10 cellular contexts compared by ENCODE assay signal in the genomic region with DNA sequence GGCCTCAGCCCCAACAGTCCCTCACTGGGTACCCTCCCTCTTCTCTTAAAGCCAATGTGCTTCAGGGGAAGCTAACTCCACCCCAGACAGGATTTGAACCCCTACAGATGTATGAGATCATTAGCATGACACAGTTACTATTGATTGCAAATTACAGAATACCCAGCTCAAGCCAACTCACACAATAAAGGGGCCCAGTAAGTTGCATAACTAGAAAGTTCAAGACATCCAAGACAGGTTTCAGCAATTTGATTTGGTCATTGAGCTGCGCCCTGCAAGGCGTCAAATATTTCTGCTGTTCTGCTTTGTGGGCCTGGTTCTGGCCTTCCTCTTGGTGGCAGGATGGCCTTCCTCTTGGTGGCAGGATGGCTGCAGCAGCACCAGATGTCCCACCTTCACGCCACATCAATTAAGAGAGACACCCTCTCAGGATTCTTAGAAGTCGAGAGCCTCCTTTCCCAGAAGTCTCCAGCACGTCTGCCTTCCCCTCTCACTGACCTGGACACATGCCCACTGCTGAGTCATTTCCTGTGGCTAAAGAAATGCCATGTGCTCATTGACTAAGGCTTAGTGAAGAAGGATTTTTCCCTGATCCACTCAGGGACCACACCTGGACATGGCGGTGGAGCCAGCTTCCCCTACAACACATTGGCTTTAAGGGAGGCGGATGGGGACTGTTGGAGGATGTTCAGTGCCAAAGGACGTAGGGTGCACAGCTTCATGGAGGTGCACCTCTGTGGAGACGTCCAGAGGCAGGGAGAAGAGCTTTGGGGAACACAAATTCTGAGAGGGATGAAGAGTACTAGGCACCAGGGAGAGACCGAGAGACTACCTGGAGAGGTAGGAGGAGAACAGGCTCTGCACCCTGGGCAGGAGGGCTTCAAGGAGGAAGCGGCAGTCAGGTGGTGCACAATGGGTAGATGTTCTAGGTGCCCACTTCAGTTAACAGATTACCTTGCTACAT. TPM values are rescaled to one million over a fixed set of nuclear protein-coding genes. Genes with fewer than 3 reads are reported as not detected.
A peak's percentile ranks its signal among the peaks of the same experiment; 100 is the strongest.
DNase-seq lines count a peak whose midpoint lies in the region; ATAC-seq and TF ChIP-seq lines count a peak whose summit lies in the region.
"Had no signal": no experiment of that assay in that cellular context is flagged by ENCODE, and none has a peak within 500 bp of the region (broad histone marks: within the 10 kb centered on the region; RNA-seq: fewer than 3 reads in every experiment).

No MANE protein-coding gene starts in this region.

- H3K27me3 ChIP-seq in right cardiac atrium (ENCODE audit: control insufficient read depth, insufficient read depth) (no peaks in the 10 kb centered on the region), thyroid gland (no peaks in the 10 kb centered on the region)

- H3K4me3 ChIP-seq in right cardiac atrium (ENCODE audit: low read length) (no peak overlapping the region), thyroid gland (replicated peaks in 1 of 3) (no peak overlapping the region)

- H3K9me3 ChIP-seq in right cardiac atrium (ENCODE audit: control insufficient read depth, low read length) (no peaks in the 10 kb centered on the region), thyroid gland (no peaks in the 10 kb centered on the region)

- H3K9me3 Mint-ChIP-seq in activated CD8-positive, alpha-beta memory T cell treated with anti-CD3 and anti-CD28 coated beads, Interleukin-2, amount 10 ng/mL, durations not matched to agents 7 days and 5 days (ENCODE audit: low read depth), result no peaks in the 10 kb centered on the region
- H3K9me3 Mint-ChIP-seq: activated CD4-positive, alpha-beta memory T cell treated with anti-CD3 and anti-CD28 coated beads for 36 hours had no signal

- H3K36me3 ChIP-seq in thyroid gland, result peaks cover 5 to 12% of the 10 kb centered on the region in 2 donors

- peaks cover 9% of the 10 kb centered on the region for H3K4me1 Mint-ChIP-seq in activated CD8-positive, alpha-beta memory T cell treated with anti-CD3 and anti-CD28 coated beads, Interleukin-2, amount 10 ng/mL, durations not matched to agents 7 days and 5 days

- H3K27me3 Mint-ChIP-seq in activated CD8-positive, alpha-beta memory T cell treated with anti-CD3 and anti-CD28 coated beads, Interleukin-2, amount 10 ng/mL, durations not matched to agents 7 days and 5 days, result no peaks in the 10 kb centered on the region
- H3K27me3 Mint-ChIP-seq: activated CD4-positive, alpha-beta memory T cell treated with anti-CD3 and anti-CD28 coated beads for 36 hours had no signal

- H3K27ac Mint-ChIP-seq in activated CD8-positive, alpha-beta memory T cell treated with anti-CD3 and anti-CD28 coated beads, Interleukin-2, amount 10 ng/mL, durations not matched to agents 7 days and 5 days, result no peak overlapping the region
- H3K27ac Mint-ChIP-seq: activated CD4-positive, alpha-beta memory T cell treated with anti-CD3 and anti-CD28 coated beads for 36 hours had no signal

- peak in 1 of 2 donors; percentile 35 for ATAC-seq in right cardiac atrium
- no peak for ATAC-seq in HG02840 (IDR thresholded peaks at IDR 0.05; ENCODE audit: low FRiP score, unreplicated experiment)
- ATAC-seq in activated CD8-positive, alpha-beta memory T cell treated with anti-CD3 and anti-CD28 coated beads, Interleukin-2, amount 10 ng/mL, durations not matched to agents 7 days and 5 days, result no peak

- TF ChIP-seq CTCF in VCaP (conservative IDR thresholded peaks at IDR 0.05) (no peak), thyroid gland (IDR thresholded peaks at IDR 0.05) (no peak)

- peak; percentile 55 for DNase-seq in DMS 273 (lab: John Stamatoyannopoulos, UW; ENCODE audit: unreplicated experiment)
- no peak for DNase-seq in DMS 273 treated with DMSO at 0.1 percent for 48 hours (lab: John Stamatoyannopoulos, UW)
- peak in 2 of 3 donors; percentile 80 to 82 for DNase-seq in right cardiac atrium
- DNase-seq in thyroid gland, result peak; percentile 69 to 81
- no peak for DNase-seq in effector CD4-positive, alpha-beta T cell
- no peak for DNase-seq in activated CD8-positive, alpha-beta memory T cell treated with anti-CD3 and anti-CD28 coated beads, Interleukin-2, amount 10 ng/mL, durations not matched to agents 7 days and 5 days
- DNase-seq: activated CD4-positive, alpha-beta memory T cell treated with anti-CD3 and anti-CD28 coated beads for 36 hours had no signal

- CTCF ChIA-PET in activated CD8-positive, alpha-beta memory T cell treated with anti-CD3 and anti-CD28 coated beads, Interleukin-2, amount 10 ng/mL, durations not matched to agents 7 days and 5 days (lab: Charles Lee), result no interaction called here

- TF ChIP-seq POLR2A in thyroid gland (IDR thresholded peaks at IDR 0.05), result no peak

- peaks cover 9% of the 10 kb centered on the region for H3K4me1 ChIP-seq in right cardiac atrium (ENCODE audit: control insufficient read depth, insufficient read depth, low read length)
- peaks cover 39 to 42% of the 10 kb centered on the region in 2 donors for H3K4me1 ChIP-seq in thyroid gland

- WGBS in right cardiac atrium, result 77% methylated on average over 11 of the region's 11 CpGs
- whole genome bisulfite sequencing in thyroid gland, 2 donors, result 78 to 80% methylated on average over 11 of the region's 11 CpGs

- peak overlapping the region; percentile 88 for H3K27ac ChIP-seq in VCaP
- peak overlapping the region; percentile 48 for H3K27ac ChIP-seq in right cardiac atrium (ENCODE audit: low read length)
- H3K27ac ChIP-seq in thyroid gland, result peak overlapping the region; percentile 37 to 95 (median 46)
- H3K27ac ChIP-seq: 22Rv1 had no signal

- H3K4me3 Mint-ChIP-seq in activated CD8-positive, alpha-beta memory T cell treated with anti-CD3 and anti-CD28 coated beads, Interleukin-2, amount 10 ng/mL, durations not matched to agents 7 days and 5 days, result no peak overlapping the region
- H3K4me3 Mint-ChIP-seq: activated CD4-positive, alpha-beta memory T cell treated with anti-CD3 and anti-CD28 coated beads for 36 hours had no signal

- intact Hi-C loops in right cardiac atrium (cut with DNase I) (no loop called here), thyroid gland (cut with DNase I) (no loop called here)

- H3K36me3 Mint-ChIP-seq in activated CD8-positive, alpha-beta memory T cell treated with anti-CD3 and anti-CD28 coated beads, Interleukin-2, amount 10 ng/mL, durations not matched to agents 7 days and 5 days, result no peaks in the 10 kb centered on the region

RNA-seq across cellular contexts. Expression of a gene that starts 49.1 kb away (rescaled TPM):
- 10 to 100 TPM in 1 of 4 donors, 1 to 10 TPM in 3; 4.0 to 14.7 (median 6.3) TPM for total RNA-seq in right cardiac atrium
- 15.6 TPM for polyA plus RNA-seq in right cardiac atrium
- total RNA-seq in thyroid gland, result 10 to 100 TPM in 3 of 4 donors, 1 to 10 TPM in 1; 5.7 to 53.3 (median 14.1) TPM
- not detected for total RNA-seq in activated CD8-positive, alpha-beta memory T cell treated with anti-CD3 and anti-CD28 coated beads, Interleukin-2, amount 10 ng/mL, durations not matched to agents 7 days and 5 days
- total RNA-seq: activated CD4-positive, alpha-beta memory T cell treated with anti-CD3 and anti-CD28 coated beads for 36 hours had no signal

Comparison
In these comparisons a context has a peak if more than half of its experiments do, and no peak if none do; other contexts are left out.
1. DNase-seq: peak in DMS 273 (single experiment), right cardiac atrium (2 of 3) and thyroid gland (2 of 2); none in DMS 273 treated with DMSO at 0.1 percent for 48 hours (single experiment), effector CD4-positive, alpha-beta T cell (single experiment) and activated CD8-positive, alpha-beta memory T cell treated with anti-CD3 and anti-CD28 coated beads, Interleukin-2, amount 10 ng/mL, durations not matched to agents 7 days and 5 days (single experiment).
2. RNA of a gene that starts 49.1 kb away (total RNA-seq): 5.7 to 53.3 TPM in thyroid gland and 4.0 to 14.7 TPM in right cardiac atrium; not detected in activated CD8-positive, alpha-beta memory T cell treated with anti-CD3 and anti-CD28 coated beads, Interleukin-2, amount 10 ng/mL, durations not matched to agents 7 days and 5 days; every median in the first group is over 4 times any median in the second.
3. Peak in every context shown above with its lines, with median percentiles within 50 percentile points of each other: H3K27ac ChIP-seq.